ENCODE assay signal across 1 cellular context in genomic region chr3:108403921-108404320, GRCh38.
TF ChIP-seq lines count a peak whose summit lies in the region.

No MANE protein-coding gene starts in this region.

TF ChIP-seq in GM23338, 12 proteins besides CTCF, POLR2A, EP300 and RAD21 (continued from another document):
- no peak for TF ChIP-seq REST (IDR thresholded peaks at IDR 0.05; ENCODE audit: unreplicated experiment)
- TF ChIP-seq JUNB (IDR thresholded peaks at IDR 0.05; ENCODE audit: unreplicated experiment) = no peak
- no peak for TF ChIP-seq EZH2 (IDR thresholded peaks at IDR 0.05; ENCODE audit: low read depth, unreplicated experiment)
- TF ChIP-seq ETS1 (IDR thresholded peaks at IDR 0.05) = no peak
- TF ChIP-seq STAT1 (IDR thresholded peaks at IDR 0.05; ENCODE audit: unreplicated experiment) = no peak
- no peak for TF ChIP-seq POLR2AphosphoS5 (IDR thresholded peaks at IDR 0.05; ENCODE audit: low read depth)
- no peak for TF ChIP-seq ZNF462 (CRISPR knock-in tag; IDR thresholded peaks at IDR 0.05)
- no peak for TF ChIP-seq CREB1 (CRISPR knock-in tag; IDR thresholded peaks at IDR 0.05; ENCODE audit: low read depth)
- TF ChIP-seq EZH2phosphoT487 (IDR thresholded peaks at IDR 0.05; ENCODE audit: unreplicated experiment) = no peak
